In the genomic region with DNA sequence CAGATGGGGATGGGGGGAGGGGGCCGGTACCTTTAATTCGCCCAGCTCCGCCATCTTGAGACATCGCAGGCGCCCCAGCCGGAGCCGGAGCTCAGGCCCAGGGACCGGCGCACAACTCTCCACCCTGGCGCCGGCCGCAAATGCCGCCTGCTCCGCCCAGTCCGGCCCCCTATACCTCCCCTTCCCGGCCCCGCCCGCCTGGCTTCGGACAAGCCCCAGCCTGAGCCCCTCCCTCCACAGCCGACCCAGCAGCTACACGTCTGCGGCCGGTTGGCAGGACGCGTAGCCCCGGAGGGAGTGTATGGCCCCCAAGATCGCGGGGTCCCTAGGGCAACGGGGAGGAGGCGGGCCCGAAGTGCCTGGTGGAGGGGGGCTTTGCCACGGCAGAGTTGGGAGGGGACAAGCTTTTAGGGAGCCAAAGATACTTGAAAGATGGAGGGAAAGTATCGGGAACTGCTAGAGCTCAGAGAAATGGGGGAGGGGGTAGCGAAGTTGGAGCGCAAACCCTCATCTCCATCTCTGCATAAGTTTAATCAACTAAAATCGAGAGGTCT, we compare ENCODE assay signal across 1 cellular context.
TF ChIP-seq lines count a peak whose summit lies in the region.

Gene PIAS3, minus strand, starts transcription at position 145 of the 554 bp plus-strand sequence. Its CDS starts 91 bp downstream, at position 54.

TF ChIP-seq in K562, 482 proteins besides CTCF, POLR2A, EP300 and RAD21 (continued from another document and continues in another):
- TF ChIP-seq, protein P1, sequence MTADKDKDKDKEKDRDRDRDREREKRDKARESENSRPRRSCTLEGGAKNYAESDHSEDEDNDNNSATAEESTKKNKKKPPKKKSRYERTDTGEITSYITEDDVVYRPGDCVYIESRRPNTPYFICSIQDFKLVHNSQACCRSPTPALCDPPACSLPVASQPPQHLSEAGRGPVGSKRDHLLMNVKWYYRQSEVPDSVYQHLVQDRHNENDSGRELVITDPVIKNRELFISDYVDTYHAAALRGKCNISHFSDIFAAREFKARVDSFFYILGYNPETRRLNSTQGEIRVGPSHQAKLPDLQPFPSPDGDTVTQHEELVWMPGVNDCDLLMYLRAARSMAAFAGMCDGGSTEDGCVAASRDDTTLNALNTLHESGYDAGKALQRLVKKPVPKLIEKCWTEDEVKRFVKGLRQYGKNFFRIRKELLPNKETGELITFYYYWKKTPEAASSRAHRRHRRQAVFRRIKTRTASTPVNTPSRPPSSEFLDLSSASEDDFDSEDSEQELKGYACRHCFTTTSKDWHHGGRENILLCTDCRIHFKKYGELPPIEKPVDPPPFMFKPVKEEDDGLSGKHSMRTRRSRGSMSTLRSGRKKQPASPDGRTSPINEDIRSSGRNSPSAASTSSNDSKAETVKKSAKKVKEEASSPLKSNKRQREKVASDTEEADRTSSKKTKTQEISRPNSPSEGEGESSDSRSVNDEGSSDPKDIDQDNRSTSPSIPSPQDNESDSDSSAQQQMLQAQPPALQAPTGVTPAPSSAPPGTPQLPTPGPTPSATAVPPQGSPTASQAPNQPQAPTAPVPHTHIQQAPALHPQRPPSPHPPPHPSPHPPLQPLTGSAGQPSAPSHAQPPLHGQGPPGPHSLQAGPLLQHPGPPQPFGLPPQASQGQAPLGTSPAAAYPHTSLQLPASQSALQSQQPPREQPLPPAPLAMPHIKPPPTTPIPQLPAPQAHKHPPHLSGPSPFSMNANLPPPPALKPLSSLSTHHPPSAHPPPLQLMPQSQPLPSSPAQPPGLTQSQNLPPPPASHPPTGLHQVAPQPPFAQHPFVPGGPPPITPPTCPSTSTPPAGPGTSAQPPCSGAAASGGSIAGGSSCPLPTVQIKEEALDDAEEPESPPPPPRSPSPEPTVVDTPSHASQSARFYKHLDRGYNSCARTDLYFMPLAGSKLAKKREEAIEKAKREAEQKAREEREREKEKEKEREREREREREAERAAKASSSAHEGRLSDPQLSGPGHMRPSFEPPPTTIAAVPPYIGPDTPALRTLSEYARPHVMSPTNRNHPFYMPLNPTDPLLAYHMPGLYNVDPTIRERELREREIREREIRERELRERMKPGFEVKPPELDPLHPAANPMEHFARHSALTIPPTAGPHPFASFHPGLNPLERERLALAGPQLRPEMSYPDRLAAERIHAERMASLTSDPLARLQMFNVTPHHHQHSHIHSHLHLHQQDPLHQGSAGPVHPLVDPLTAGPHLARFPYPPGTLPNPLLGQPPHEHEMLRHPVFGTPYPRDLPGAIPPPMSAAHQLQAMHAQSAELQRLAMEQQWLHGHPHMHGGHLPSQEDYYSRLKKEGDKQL (CRISPR knock-in tag; IDR thresholded peaks at IDR 0.05; ENCODE audit: borderline replicate concordance): 0 out of 2 replicates have a peak, but pooled peaks have one; percentile 35
- TF ChIP-seq SUPT5H (IDR thresholded peaks at IDR 0.05) (0 out of 2 replicates have a peak, but pooled peaks have one; percentile 62), NFE2 (IDR thresholded peaks at IDR 0.05; ENCODE audit: low read depth) (no peak), ZNF3 (CRISPR knock-in tag; IDR thresholded peaks at IDR 0.05) (no peak), ZNF24 (IDR thresholded peaks at IDR 0.05) (no peak), SLC30A9 (CRISPR knock-in tag; IDR thresholded peaks at IDR 0.05) (no peak), FIP1L1 (IDR thresholded peaks at IDR 0.05; ENCODE audit: low read depth, low read length, poor library complexity, severe bottlenecking) (peak; percentile 23), FOXP1 (CRISPR knock-in tag; IDR thresholded peaks at IDR 0.05) (no peak), CBFA2T3 (IDR thresholded peaks at IDR 0.05) (no peak), ZNF57 (CRISPR knock-in tag; IDR thresholded peaks at IDR 0.05) (no peak), ZNF644 (tag; IDR thresholded peaks at IDR 0.05; ENCODE audit: low read depth) (no peak), HDGF (IDR thresholded peaks at IDR 0.05) (no peak), MCM5 (IDR thresholded peaks at IDR 0.05; ENCODE audit: low read depth) (no peak), ZC3H4 (CRISPR knock-in tag; IDR thresholded peaks at IDR 0.05; ENCODE audit: borderline replicate concordance) (no peak), ZNF436 (CRISPR knock-in tag; IDR thresholded peaks at IDR 0.05) (no peak), ZNF518B (CRISPR knock-in tag; IDR thresholded peaks at IDR 0.05) (no peak), ATF1 (CRISPR knock-in tag; IDR thresholded peaks at IDR 0.05) (0 out of 2 replicates have a peak, but pooled peaks have one; percentile 26), ATF1 (tag; IDR thresholded peaks at IDR 0.05) (peak; percentile 46; the same call in 1 of the 2 replicates), KAT7 (CRISPR knock-in tag; IDR thresholded peaks at IDR 0.05; ENCODE audit: borderline replicate concordance) (peak; percentile 93; the same call in 1 of the 2 replicates), EP400 (IDR thresholded peaks at IDR 0.05) (peak; percentile 58; the same call in 1 of the 2 replicates), FOXA3 (CRISPR knock-in tag; conservative IDR thresholded peaks at IDR 0.05 in 1 of 2, IDR thresholded peaks at IDR 0.05 in 1 of 2) (no peak), ZBTB34 (CRISPR knock-in tag; IDR thresholded peaks at IDR 0.05) (no peak), TRIM28 (IDR thresholded peaks at IDR 0.05) (no peak), ZNF280A (IDR thresholded peaks at IDR 0.05; ENCODE audit: low read depth, partially characterized antibody) (no peak), ZBTB43 (CRISPR knock-in tag; IDR thresholded peaks at IDR 0.05) (0 out of 2 replicates have a peak, but pooled peaks have one; percentile 32), CREM (IDR thresholded peaks at IDR 0.05; ENCODE audit: low read depth) (peak; percentile 29; the same call in 1 of the 2 replicates), CTBP1 (IDR thresholded peaks at IDR 0.05; ENCODE audit: borderline replicate concordance) (peak; percentile 20), HDAC1 (IDR thresholded peaks at IDR 0.05) (peak in 1 of 2 experiments; percentile 21; a peak in 1 of 4 replicates), CAMTA2 (CRISPR knock-in tag; conservative IDR thresholded peaks at IDR 0.05) (no peak), ZBTB7A (IDR thresholded peaks at IDR 0.05; ENCODE audit: borderline replicate concordance, control insufficient read depth, low read depth, low read length) (peak; percentile 87; the same call in 1 of the 2 replicates)
- TF ChIP-seq, protein P2, sequence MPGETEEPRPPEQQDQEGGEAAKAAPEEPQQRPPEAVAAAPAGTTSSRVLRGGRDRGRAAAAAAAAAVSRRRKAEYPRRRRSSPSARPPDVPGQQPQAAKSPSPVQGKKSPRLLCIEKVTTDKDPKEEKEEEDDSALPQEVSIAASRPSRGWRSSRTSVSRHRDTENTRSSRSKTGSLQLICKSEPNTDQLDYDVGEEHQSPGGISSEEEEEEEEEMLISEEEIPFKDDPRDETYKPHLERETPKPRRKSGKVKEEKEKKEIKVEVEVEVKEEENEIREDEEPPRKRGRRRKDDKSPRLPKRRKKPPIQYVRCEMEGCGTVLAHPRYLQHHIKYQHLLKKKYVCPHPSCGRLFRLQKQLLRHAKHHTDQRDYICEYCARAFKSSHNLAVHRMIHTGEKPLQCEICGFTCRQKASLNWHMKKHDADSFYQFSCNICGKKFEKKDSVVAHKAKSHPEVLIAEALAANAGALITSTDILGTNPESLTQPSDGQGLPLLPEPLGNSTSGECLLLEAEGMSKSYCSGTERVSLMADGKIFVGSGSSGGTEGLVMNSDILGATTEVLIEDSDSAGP (CRISPR knock-in tag; IDR thresholded peaks at IDR 0.05): no peak
- TF ChIP-seq, protein P3, sequence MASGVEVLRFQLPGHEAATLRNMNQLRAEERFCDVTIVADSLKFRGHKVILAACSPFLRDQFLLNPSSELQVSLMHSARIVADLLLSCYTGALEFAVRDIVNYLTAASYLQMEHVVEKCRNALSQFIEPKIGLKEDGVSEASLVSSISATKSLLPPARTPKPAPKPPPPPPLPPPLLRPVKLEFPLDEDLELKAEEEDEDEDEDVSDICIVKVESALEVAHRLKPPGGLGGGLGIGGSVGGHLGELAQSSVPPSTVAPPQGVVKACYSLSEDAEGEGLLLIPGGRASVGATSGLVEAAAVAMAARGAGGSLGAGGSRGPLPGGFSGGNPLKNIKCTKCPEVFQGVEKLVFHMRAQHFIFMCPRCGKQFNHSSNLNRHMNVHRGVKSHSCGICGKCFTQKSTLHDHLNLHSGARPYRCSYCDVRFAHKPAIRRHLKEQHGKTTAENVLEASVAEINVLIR (CRISPR knock-in tag; IDR thresholded peaks at IDR 0.05): no peak
- TF ChIP-seq, protein P4, sequence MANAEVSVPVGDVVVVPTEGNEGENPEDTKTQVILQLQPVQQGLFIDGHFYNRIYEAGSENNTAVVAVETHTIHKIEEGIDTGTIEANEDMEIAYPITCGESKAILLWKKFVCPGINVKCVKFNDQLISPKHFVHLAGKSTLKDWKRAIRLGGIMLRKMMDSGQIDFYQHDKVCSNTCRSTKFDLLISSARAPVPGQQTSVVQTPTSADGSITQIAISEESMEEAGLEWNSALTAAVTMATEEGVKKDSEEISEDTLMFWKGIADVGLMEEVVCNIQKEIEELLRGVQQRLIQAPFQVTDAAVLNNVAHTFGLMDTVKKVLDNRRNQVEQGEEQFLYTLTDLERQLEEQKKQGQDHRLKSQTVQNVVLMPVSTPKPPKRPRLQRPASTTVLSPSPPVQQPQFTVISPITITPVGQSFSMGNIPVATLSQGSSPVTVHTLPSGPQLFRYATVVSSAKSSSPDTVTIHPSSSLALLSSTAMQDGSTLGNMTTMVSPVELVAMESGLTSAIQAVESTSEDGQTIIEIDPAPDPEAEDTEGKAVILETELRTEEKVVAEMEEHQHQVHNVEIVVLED (CRISPR knock-in tag; IDR thresholded peaks at IDR 0.05): no peak
- TF ChIP-seq, protein P5, sequence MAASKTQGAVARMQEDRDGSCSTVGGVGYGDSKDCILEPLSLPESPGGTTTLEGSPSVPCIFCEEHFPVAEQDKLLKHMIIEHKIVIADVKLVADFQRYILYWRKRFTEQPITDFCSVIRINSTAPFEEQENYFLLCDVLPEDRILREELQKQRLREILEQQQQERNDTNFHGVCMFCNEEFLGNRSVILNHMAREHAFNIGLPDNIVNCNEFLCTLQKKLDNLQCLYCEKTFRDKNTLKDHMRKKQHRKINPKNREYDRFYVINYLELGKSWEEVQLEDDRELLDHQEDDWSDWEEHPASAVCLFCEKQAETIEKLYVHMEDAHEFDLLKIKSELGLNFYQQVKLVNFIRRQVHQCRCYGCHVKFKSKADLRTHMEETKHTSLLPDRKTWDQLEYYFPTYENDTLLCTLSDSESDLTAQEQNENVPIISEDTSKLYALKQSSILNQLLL (CRISPR knock-in tag; IDR thresholded peaks at IDR 0.05; ENCODE audit: borderline replicate concordance): no peak
- TF ChIP-seq, protein P6, sequence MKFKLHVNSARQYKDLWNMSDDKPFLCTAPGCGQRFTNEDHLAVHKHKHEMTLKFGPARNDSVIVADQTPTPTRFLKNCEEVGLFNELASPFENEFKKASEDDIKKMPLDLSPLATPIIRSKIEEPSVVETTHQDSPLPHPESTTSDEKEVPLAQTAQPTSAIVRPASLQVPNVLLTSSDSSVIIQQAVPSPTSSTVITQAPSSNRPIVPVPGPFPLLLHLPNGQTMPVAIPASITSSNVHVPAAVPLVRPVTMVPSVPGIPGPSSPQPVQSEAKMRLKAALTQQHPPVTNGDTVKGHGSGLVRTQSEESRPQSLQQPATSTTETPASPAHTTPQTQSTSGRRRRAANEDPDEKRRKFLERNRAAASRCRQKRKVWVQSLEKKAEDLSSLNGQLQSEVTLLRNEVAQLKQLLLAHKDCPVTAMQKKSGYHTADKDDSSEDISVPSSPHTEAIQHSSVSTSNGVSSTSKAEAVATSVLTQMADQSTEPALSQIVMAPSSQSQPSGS (CRISPR knock-in tag; IDR thresholded peaks at IDR 0.05): no peak
